8 cellular contexts compared by ENCODE assay signal in the genomic region with DNA sequence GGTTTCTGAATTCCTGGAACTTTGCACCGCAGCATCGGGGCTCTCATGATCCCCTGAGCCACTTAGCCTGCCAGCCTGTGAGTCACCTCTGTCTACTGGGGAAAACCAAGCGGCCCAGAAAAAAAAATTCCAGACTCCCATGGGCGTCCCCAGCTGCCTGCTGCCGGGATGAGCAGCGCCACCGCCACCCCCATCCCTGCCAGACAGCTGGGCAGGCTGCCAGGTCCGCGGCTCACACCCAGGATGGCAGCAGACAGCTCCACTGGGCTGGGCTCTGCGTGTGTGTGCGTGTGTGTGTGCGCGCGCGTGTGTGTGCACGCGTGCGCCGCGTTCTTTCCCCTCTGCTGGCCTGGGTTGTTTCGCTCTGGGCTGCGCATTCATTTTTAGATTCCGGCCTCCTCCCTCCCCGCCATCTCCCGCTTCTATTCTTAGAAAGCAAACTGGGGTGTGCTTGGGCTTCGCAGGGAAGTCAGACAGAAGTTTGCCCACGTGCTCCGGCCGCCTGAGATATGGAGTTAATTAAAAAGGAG. TPM values are rescaled to one million over a fixed set of nuclear protein-coding genes. Genes with fewer than 3 reads are reported as not detected.
DNase-seq lines count a peak whose midpoint lies in the region; TF ChIP-seq lines count a peak whose summit lies in the region.

No MANE protein-coding gene starts in this region.

- in situ Hi-C loops in brain microvascular endothelial cell (cut with HindIII; ENCODE audit: low pct_ligation_motif_present, low sequenced_read_pairs) = no loop called here

- no peaks in the 10 kb centered on the region for H3K27me3 ChIP-seq in brain microvascular endothelial cell (replicated peaks)

- H3K9me3 Mint-ChIP-seq in type B pancreatic cell = no peaks in the 10 kb centered on the region

- no peaks in the 10 kb centered on the region for H3K36me3 ChIP-seq in brain microvascular endothelial cell (replicated peaks)

- no peak overlapping the region for H3K4me3 Mint-ChIP-seq in type B pancreatic cell

- peak overlapping the region; percentile 49 for H3K4me3 ChIP-seq in brain microvascular endothelial cell (ENCODE audit: low read depth, low read length)

- peaks cover 13% of the 10 kb centered on the region for H3K4me1 Mint-ChIP-seq in type B pancreatic cell (ENCODE audit: unreplicated experiment)

- H3K27ac ChIP-seq in VCaP (peak overlapping the region; percentile 98), brain microvascular endothelial cell (no peak overlapping the region)

- DNase-seq in DMS53 (lab: John Stamatoyannopoulos, UW) (peak; percentile 39), DMS53 treated with DMSO at 0.1 percent for 48 hours (lab: John Stamatoyannopoulos, UW; ENCODE audit: unreplicated experiment) (no peak), NCI-H146 treated with DMSO at 0.1 percent for 48 hours (lab: John Stamatoyannopoulos, UW; ENCODE audit: unreplicated experiment) (peak; percentile 79), brain microvascular endothelial cell (peak; percentile 69), kidney tubule cell (ENCODE audit: low spot score) (peak; percentile 98), type B pancreatic cell (ENCODE audit: extremely low spot score, unreplicated experiment) (no peak)
- peak; percentile 27 to 38 for DNase-seq in stimulated activated CD4-positive, alpha-beta T cell treated with anti-CD3 and anti-CD28 coated beads, Interleukin-1b, Interleukin-23, amount 100 ng/mL, for 1 hour (ENCODE audit: low read depth in 2 of 2)

- H3K27me3 Mint-ChIP-seq in type B pancreatic cell = peaks cover 12% of the 10 kb centered on the region

- no peaks in the 10 kb centered on the region for H3K36me3 Mint-ChIP-seq in type B pancreatic cell

- H3K27ac Mint-ChIP-seq in type B pancreatic cell = no peak overlapping the region

- TF ChIP-seq CTCF in VCaP (conservative IDR thresholded peaks at IDR 0.05) = no peak; the same call in 1 of the 2 replicates
- TF ChIP-seq CTCF in brain microvascular endothelial cell (IDR thresholded peaks at IDR 0.05; ENCODE audit: low read depth, low read length, missing control alignments) = no peak
- TF ChIP-seq CTCF in type B pancreatic cell (conservative IDR thresholded peaks at IDR 0.05) = no peak

RNA-seq across cellular contexts. Expression of gene PMEPA1, which starts 38.9 kb away (rescaled TPM):
- 4.3 and 8.8 TPM in 2 replicates for total RNA-seq in type B pancreatic cell (ENCODE audit: low replicate concordance)

Comparison
In these comparisons a context has a peak if more than half of its experiments do, and no peak if none do; other contexts are left out.
1. DNase-seq: peak in DMS53 (single experiment), NCI-H146 treated with DMSO at 0.1 percent for 48 hours (single experiment), brain microvascular endothelial cell (single experiment), kidney tubule cell (single experiment) and stimulated activated CD4-positive, alpha-beta T cell treated with anti-CD3 and anti-CD28 coated beads, Interleukin-1b, Interleukin-23, amount 100 ng/mL, for 1 hour (2 of 2); none in DMS53 treated with DMSO at 0.1 percent for 48 hours (single experiment) and type B pancreatic cell (single experiment).